8 cellular contexts compared by ENCODE assay signal in genomic region chr11:119316729-119317591, GRCh38. TPM values are rescaled to one million over a fixed set of nuclear protein-coding genes. Genes with fewer than 3 reads are reported as not detected.
DNase-seq lines count a peak whose midpoint lies in the region; ATAC-seq and TF ChIP-seq lines count a peak whose summit lies in the region.

Gene MCAM (minus strand): TSS chr11:119317130. CDS start chr11:119317101, 29 bp downstream.

- H3K4me3 Mint-ChIP-seq in neural progenitor cell, result peak within 1 kb of the TSS; percentile 79

- H3K9ac ChIP-seq in neural progenitor cell, result no peak within 1 kb of the TSS

- no peak for ATAC-seq in GM21447 (IDR thresholded peaks at IDR 0.05; ENCODE audit: unreplicated experiment)

- peaks cover 13% of the 10 kb centered on the region for H3K27me3 Mint-ChIP-seq in neural progenitor cell (ENCODE audit: insufficient read depth, low read depth)

- peaks cover 35% of the 10 kb centered on the region for H3F3A ChIP-seq in neural progenitor cell (ENCODE audit: low read depth)

- peak; percentile 54 for DNase-seq in AG20443 (ENCODE audit: low spot score)
- peak; percentile 72 for DNase-seq in HEK293T (ENCODE audit: extremely low spot score)
- DNase-seq in WERI-Rb-1, result peak; percentile 43
- DNase-seq in foreskin fibroblast, result peak in 1 of 2 donors; percentile 54
- peak; percentile 81 for DNase-seq in neural progenitor cell (ENCODE audit: low spot score)
- DNase-seq in epidermal melanocyte (ENCODE audit: insufficient read length, low spot score), result no peak
- no peak for DNase-seq in activated CD4-positive, alpha-beta T cell treated with anti-CD3 and anti-CD28 coated beads, Interleukin-2, amount 50 U/mL, for 1 hour

- H3K36me3 ChIP-seq in WERI-Rb-1 (no peaks in the 10 kb centered on the region), neural progenitor cell (no peaks in the 10 kb centered on the region)

- peak within 1 kb of the TSS; percentile 94 for H2AFZ ChIP-seq in neural progenitor cell (replicated peaks)

- H3K36me3 Mint-ChIP-seq in neural progenitor cell, result no peaks in the 10 kb centered on the region

- H3K4me2 ChIP-seq in neural progenitor cell, result peak within 1 kb of the TSS; percentile 89

- no peaks in the 10 kb centered on the region for H3K9me3 Mint-ChIP-seq in neural progenitor cell

- no peaks in the 10 kb centered on the region for H3K9me3 ChIP-seq in WERI-Rb-1 (ENCODE audit: severe bottlenecking)
- no peaks in the 10 kb centered on the region for H3K9me3 ChIP-seq in neural progenitor cell (ENCODE audit: low read depth)

- POLR2A ChIA-PET in HEK293T (lab: Yijun Ruan, JAX), result interaction anchor here (0.8 to 3.7 kb wide), 13 partner anchors 9 to 266 kb away, joined by 3 to 17 read pairs (median 3); partner anchors contain the start of genes CBL, DPAGT1 and RNF26

- peak within 1 kb of the TSS; percentile 56 for H3K4me3 ChIP-seq in WERI-Rb-1 (ENCODE audit: low read depth, low read length)
- H3K4me3 ChIP-seq in foreskin fibroblast (ENCODE audit: low read depth in 1 of 2, low read length in 2 of 2), result peak within 1 kb of the TSS; percentile 42 to 55
- peak within 1 kb of the TSS; percentile 74 for H3K4me3 ChIP-seq in neural progenitor cell

- H3K27ac ChIP-seq in WERI-Rb-1 (no peak within 1 kb of the TSS), neural progenitor cell (no peak within 1 kb of the TSS)

- no peak within 1 kb of the TSS for H3K27ac Mint-ChIP-seq in neural progenitor cell

- H3K27me3 ChIP-seq in WERI-Rb-1 (ENCODE audit: insufficient read depth, low read depth, severe bottlenecking) (peaks cover 13% of the 10 kb centered on the region), neural progenitor cell (peaks cover 35% of the 10 kb centered on the region)

- H3K79me2 ChIP-seq in neural progenitor cell (ENCODE audit: low read depth), result no peaks in the 10 kb centered on the region

- CTCF ChIA-PET in HEK293T (lab: Yijun Ruan, JAX), result interaction anchor here (0.6 to 1.3 kb wide), 3 partner anchors 23 to 157 kb away, joined by 3 read pairs; no protein-coding TSS in a partner anchor

- peaks cover 6% of the 10 kb centered on the region for H4K20me1 ChIP-seq in neural progenitor cell (ENCODE audit: low read depth)

- H3K4me1 ChIP-seq in neural progenitor cell, result peaks cover 59% of the 10 kb centered on the region

- TF ChIP-seq CTCF in WERI-Rb-1 (IDR thresholded peaks at IDR 0.05; ENCODE audit: low read depth, low read length) (no peak), foreskin fibroblast (IDR thresholded peaks at IDR 0.05; ENCODE audit: low read depth, low read length) (no peak), neural progenitor cell (IDR thresholded peaks at IDR 0.05) (no peak)

- H3K4me1 Mint-ChIP-seq in neural progenitor cell, result peaks cover 36% of the 10 kb centered on the region

TF ChIP-seq in HEK293T, 16 proteins besides CTCF, POLR2A, EP300 and RAD21:
- TF ChIP-seq BHLHE40 (IDR thresholded peaks at IDR 0.05; ENCODE audit: borderline replicate concordance) (no peak), L3MBTL2 (conservative IDR thresholded peaks at IDR 0.05) (peak; percentile 56), NFRKB (IDR thresholded peaks at IDR 0.05) (no peak), SP1 (IDR thresholded peaks at IDR 0.05) (no peak), CTBP1 (IDR thresholded peaks at IDR 0.05; ENCODE audit: borderline replicate concordance) (no peak), ZNF384 (IDR thresholded peaks at IDR 0.05) (no peak)

RNA-seq across cellular contexts. Expression of gene MCAM, which starts in this region (rescaled TPM):
- total RNA-seq in neural progenitor cell (ENCODE audit: low replicate concordance), result 23.3 and 28.2 TPM in 2 replicates

Comparison
In these comparisons a context has a peak if more than half of its experiments do, and no peak if none do; other contexts are left out.
1. DNase-seq: peak in AG20443 (single experiment), HEK293T (single experiment), WERI-Rb-1 (single experiment) and neural progenitor cell (single experiment); none in epidermal melanocyte (single experiment) and activated CD4-positive, alpha-beta T cell treated with anti-CD3 and anti-CD28 coated beads, Interleukin-2, amount 50 U/mL, for 1 hour (single experiment).
2. Peak in every context shown above with its lines, with median percentiles within 50 percentile points of each other: H3K4me3 ChIP-seq.